Comparison of ENCODE assay signal across 8 cellular contexts in genomic region chr2:64330691-64331429, GRCh38.
A peak's percentile ranks its signal among the peaks of the same experiment; 100 is the strongest.
DNase-seq lines count a peak whose midpoint lies in the region; ATAC-seq, FAIRE-seq and TF ChIP-seq lines count a peak whose summit lies in the region.

No MANE protein-coding gene starts in this region.

- H3K4me3 ChIP-seq in AG09309 (ENCODE audit: control insufficient read depth, low read depth, low read length): peak overlapping the region; percentile 35
- no peak overlapping the region for H3K4me3 ChIP-seq in HepG2 (replicated peaks in 1 of 3; ENCODE audit: insufficient read depth in 1 of 3, low read depth in 2 of 3, low read length in 3 of 3)

- no peak overlapping the region for H3K27ac ChIP-seq in HepG2 (ENCODE audit: extremely low read length, insufficient read depth, low read length)

- TF ChIP-seq RAD21 in HepG2 (CRISPR knock-in tag; IDR thresholded peaks at IDR 0.05): peak; percentile 95

- WGBS in HepG2 (ENCODE audit: low lambda C conversion rate): 2% methylated on average over 11 of the region's 11 CpGs

- CTCF ChIA-PET in HEK293T (lab: Yijun Ruan, JAX): interaction anchor here (0.6 to 3.1 kb wide), 20 partner anchors 10 to 894 kb away, joined by 3 to 36 read pairs (median 4); no protein-coding TSS in a partner anchor
- CTCF ChIA-PET in HepG2 (lab: Yijun Ruan, JAX; ENCODE audit: low intra/inter-chr PET ratio, low total read pairs): interaction anchor here (0.8 to 4.9 kb wide), 7 partner anchors 156 to 542 kb away, joined by 3 to 86 read pairs (median 5); partner anchors contain the start of gene AFTPH

- TF ChIP-seq EP300 in HepG2 (IDR thresholded peaks at IDR 0.05; ENCODE audit: low read depth in 2 of 2, low read length in 2 of 2) (no peak), HepG2 (CRISPR knock-in tag; IDR thresholded peaks at IDR 0.05; ENCODE audit: borderline replicate concordance) (no peak)

- BruUV-seq in HepG2 (replicated peaks; lab: Mats Ljungman, UMichigan): no TSS peak

- POLR2A ChIA-PET in HEK293T (lab: Yijun Ruan, JAX): interaction anchor here (0.8 to 1.2 kb wide), 6 partner anchors 73 to 281 kb away, joined by 3 to 5 read pairs (median 3); partner anchors contain the start of gene AFTPH
- POLR2A ChIA-PET in HepG2 (lab: Yijun Ruan, JAX): interaction anchor here (0.8 to 1.2 kb wide), 2 partner anchors 19 to 192 kb away, joined by 3 to 4 read pairs; no protein-coding TSS in a partner anchor

- FAIRE-seq in HepG2 (lab: Jason Lieb, UNC): peak; percentile 98

- H3K36me3 ChIP-seq in HepG2 (replicated peaks in 1 of 2; ENCODE audit: control insufficient read depth in 1 of 2, insufficient read depth in 2 of 2, low read length in 2 of 2): no peaks in the 10 kb centered on the region

- TF ChIP-seq CTCF in AG09309 (IDR thresholded peaks at IDR 0.05; ENCODE audit: control insufficient read depth, insufficient read depth, low read depth, low read length, missing control alignments) (peak; percentile 89), HepG2 (CRISPR knock-in tag; IDR thresholded peaks at IDR 0.05) (peak; percentile 96)

- H4K20me1 ChIP-seq in HepG2 (ENCODE audit: insufficient read depth, low read length): no peaks in the 10 kb centered on the region

- peak; percentile 63 for DNase-seq in AG09309 (ENCODE audit: low read depth)
- peak; percentile 64 for DNase-seq in HEK293T (ENCODE audit: extremely low spot score)
- DNase-seq in NCI-H748 (lab: John Stamatoyannopoulos, UW; ENCODE audit: unreplicated experiment): peak; percentile 94
- DNase-seq in activated CD4-positive, alpha-beta T cell treated with anti-CD3 and anti-CD28 coated beads, Interleukin-2, amount 50 U/mL, for 24 hours (ENCODE audit: low read depth in 1 of 2, low spot score in 1 of 2): peak; percentile 57 to 70
- DNase-seq in dermis microvascular lymphatic vessel endothelial cell (ENCODE audit: low read depth in 2 of 2): peak; percentile 81 to 90
- DNase-seq in HepG2 (ENCODE audit: low spot score): peak; percentile 80
- DNase-seq in stimulated activated CD4-positive, alpha-beta T cell treated with anti-CD3 and anti-CD28 coated beads, Interleukin-2, amount 100 ng/mL, for 24 hours: peak; percentile 82 to 85

- TF ChIP-seq POLR2A in HepG2 (IDR thresholded peaks at IDR 0.05; ENCODE audit: insufficient read depth in 1 of 2, low read depth in 2 of 2, low read length in 2 of 2) (no peak), GM18505 (IDR thresholded peaks at IDR 0.05; ENCODE audit: borderline replicate concordance, extremely low read depth, insufficient read depth, insufficient read length) (no peak)

- intact Hi-C loops in HepG2 (cut with micrococcal nuclease; ENCODE audit: unreplicated experiment): loop anchor here (1.0 kb wide), 5 partner anchors 157 to 1242 kb away; no protein-coding TSS in a partner anchor

- no peak overlapping the region for H3K4me2 ChIP-seq in HepG2 (ENCODE audit: low read depth, low read length)

- peaks cover 0 to 38% of the 10 kb centered on the region in 2 experiments; a peak in 3 of 5 replicates for H3K27me3 ChIP-seq in HepG2 (ENCODE audit: control insufficient read depth in 1 of 2, insufficient read depth in 2 of 2, low read length in 2 of 2)

- no peaks in the 10 kb centered on the region for H3K9me3 ChIP-seq in HepG2 (ENCODE audit: low read length)

- H2AFZ ChIP-seq in HepG2 (ENCODE audit: low read length): no peak overlapping the region

- ATAC-seq in HepG2 (peak; percentile 86), GM18505 (IDR thresholded peaks at IDR 0.05; ENCODE audit: unreplicated experiment) (no peak)

- no peaks in the 10 kb centered on the region for H3K4me1 ChIP-seq in HepG2 (ENCODE audit: insufficient read depth, low read length)

- in situ Hi-C loops in HepG2 (cut with HindIII; ENCODE audit: extremely low pct_ligation_motif_present, low pct_unique_long_range_greater_than_20kb): loop anchor here (5.0 to 10.0 kb wide), 5 partner anchors 156 to 1244 kb away; no protein-coding TSS in a partner anchor

- no peak overlapping the region for H3K9ac ChIP-seq in HepG2 (ENCODE audit: insufficient read depth, low read depth, low read length)

- H3K79me2 ChIP-seq in HepG2 (ENCODE audit: insufficient read depth, low read length): no peaks in the 10 kb centered on the region

TF ChIP-seq in HEK293T, 16 proteins besides CTCF, POLR2A, EP300 and RAD21:
- TF ChIP-seq ELF4 (IDR thresholded peaks at IDR 0.05): no peak
- TF ChIP-seq CTBP1 (IDR thresholded peaks at IDR 0.05; ENCODE audit: borderline replicate concordance): no peak
- TF ChIP-seq FOXK2 (IDR thresholded peaks at IDR 0.05): no peak
- no peak for TF ChIP-seq NFRKB (IDR thresholded peaks at IDR 0.05)
- TF ChIP-seq BHLHE40 (IDR thresholded peaks at IDR 0.05; ENCODE audit: borderline replicate concordance): no peak
- no peak for TF ChIP-seq ZNF384 (IDR thresholded peaks at IDR 0.05)
- TF ChIP-seq TARDBP (IDR thresholded peaks at IDR 0.05): no peak
- TF ChIP-seq LEF1 (IDR thresholded peaks at IDR 0.05; ENCODE audit: borderline replicate concordance): no peak
- no peak for TF ChIP-seq SP1 (IDR thresholded peaks at IDR 0.05)
- no peak for TF ChIP-seq FOXA1 (IDR thresholded peaks at IDR 0.05)
- no peak for TF ChIP-seq SUZ12 (IDR thresholded peaks at IDR 0.05)
- no peak for TF ChIP-seq HDGF (IDR thresholded peaks at IDR 0.05; ENCODE audit: borderline replicate concordance)
- no peak for TF ChIP-seq PKNOX1 (IDR thresholded peaks at IDR 0.05)
- no peak for TF ChIP-seq ARNT (IDR thresholded peaks at IDR 0.05)
- no peak for TF ChIP-seq L3MBTL2 (conservative IDR thresholded peaks at IDR 0.05)
- no peak for TF ChIP-seq FOXM1 (IDR thresholded peaks at IDR 0.05; ENCODE audit: borderline replicate concordance)

TF ChIP-seq in HepG2, 621 proteins besides CTCF, POLR2A, EP300 and RAD21 (continues in another document):
- TF ChIP-seq JARID2 (CRISPR knock-in tag; IDR thresholded peaks at IDR 0.05; ENCODE audit: insufficient replicate concordance) (no peak), ZNF460 (CRISPR knock-in tag; IDR thresholded peaks at IDR 0.05; ENCODE audit: borderline replicate concordance) (no peak), ZNF253 (CRISPR knock-in tag; IDR thresholded peaks at IDR 0.05; ENCODE audit: borderline replicate concordance) (no peak), CREB1 (IDR thresholded peaks at IDR 0.05) (no peak), CREB1 (CRISPR knock-in tag; IDR thresholded peaks at IDR 0.05) (no peak), SMYD3 (CRISPR knock-in tag; IDR thresholded peaks at IDR 0.05) (no peak), ZNF546 (CRISPR knock-in tag; conservative IDR thresholded peaks at IDR 0.05) (no peak), NR2C2 (CRISPR knock-in tag; IDR thresholded peaks at IDR 0.05; ENCODE audit: borderline replicate concordance) (no peak), ZNF580 (CRISPR knock-in tag; IDR thresholded peaks at IDR 0.05; ENCODE audit: borderline replicate concordance, low read depth) (no peak), TBP (CRISPR knock-in tag; IDR thresholded peaks at IDR 0.05) (no peak), RFXAP (CRISPR knock-in tag; IDR thresholded peaks at IDR 0.05; ENCODE audit: borderline replicate concordance) (no peak), MIXL1 (CRISPR knock-in tag; IDR thresholded peaks at IDR 0.05) (no peak), MYC (CRISPR knock-in tag; IDR thresholded peaks at IDR 0.05; ENCODE audit: borderline replicate concordance) (no peak), CBX5 (CRISPR knock-in tag; IDR thresholded peaks at IDR 0.05; ENCODE audit: borderline replicate concordance) (no peak), SRSF1 (optimal IDR thresholded peaks at IDR 0.05; ENCODE audit: low read depth, low read length) (no peak), ZC3H13 (CRISPR knock-in tag; IDR thresholded peaks at IDR 0.05) (no peak), DMAP1 (CRISPR knock-in tag; IDR thresholded peaks at IDR 0.05) (no peak), FOXP4 (CRISPR knock-in tag; IDR thresholded peaks at IDR 0.05) (no peak), MTERF4 (CRISPR knock-in tag; IDR thresholded peaks at IDR 0.05) (no peak), TCF7 (IDR thresholded peaks at IDR 0.05; ENCODE audit: low read depth) (no peak), ZNF121 (CRISPR knock-in tag; IDR thresholded peaks at IDR 0.05) (no peak), ZNF264 (CRISPR knock-in tag; IDR thresholded peaks at IDR 0.05) (no peak), ZSCAN31 (CRISPR knock-in tag; IDR thresholded peaks at IDR 0.05; ENCODE audit: low read depth) (0 out of 2 replicates have a peak, but pooled peaks have one; percentile 62), FOSL2 (CRISPR knock-in tag; IDR thresholded peaks at IDR 0.05) (no peak)
